Comparison of ENCODE assay signal across 9 cellular contexts in the genomic region with DNA sequence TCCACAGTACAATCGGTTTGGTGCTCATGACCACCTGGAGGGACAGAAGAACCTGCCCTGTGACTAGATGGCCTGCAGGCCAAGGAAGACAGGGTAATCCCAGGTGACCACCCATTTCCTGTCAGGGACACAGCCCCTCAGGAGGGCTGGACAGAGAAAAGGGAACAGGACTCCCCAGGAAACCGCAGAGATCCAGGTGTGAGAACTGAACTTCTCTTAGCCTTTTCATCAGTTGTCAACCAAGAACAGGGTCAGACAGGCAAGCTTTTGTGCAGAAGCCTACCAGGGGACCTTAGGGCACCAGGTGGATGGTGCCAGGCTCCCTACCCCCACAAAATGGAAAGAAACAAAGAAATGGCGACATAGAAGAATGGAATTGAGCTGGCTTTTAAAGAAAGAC.
A peak's percentile ranks its signal among the peaks of the same experiment; 100 is the strongest.
DNase-seq lines count a peak whose midpoint lies in the region; ATAC-seq and TF ChIP-seq lines count a peak whose summit lies in the region.
"Had no signal": no experiment of that assay in that cellular context is flagged by ENCODE, and none has a peak within 500 bp of the region (broad histone marks: within the 10 kb centered on the region; RNA-seq: fewer than 3 reads in every experiment).

No MANE protein-coding gene starts in this region.

- H3K9me3 Mint-ChIP-seq in endothelial cell (ENCODE audit: unreplicated experiment) = no peaks in the 10 kb centered on the region

- no peak for TF ChIP-seq POLR2A in sigmoid colon (IDR thresholded peaks at IDR 0.05)

- H3K4me1 ChIP-seq in sigmoid colon = peaks cover 0 to 100% (median 98%) of the 10 kb centered on the region in 4 donors

- ATAC-seq in HG03460 (IDR thresholded peaks at IDR 0.05; ENCODE audit: unreplicated experiment) = no peak

- H3K4me1 Mint-ChIP-seq in endothelial cell (ENCODE audit: unreplicated experiment) = peaks cover 55% of the 10 kb centered on the region

- H3K27ac Mint-ChIP-seq in endothelial cell (ENCODE audit: unreplicated experiment) = peak overlapping the region; percentile 13

- H3K4me3 Mint-ChIP-seq in endothelial cell (ENCODE audit: unreplicated experiment) = no peak overlapping the region

- no peaks in the 10 kb centered on the region for H3K9me3 ChIP-seq in sigmoid colon

- H3K27me3 ChIP-seq in GM06990 (replicated peaks; ENCODE audit: control insufficient read depth, insufficient read depth, low read length) = peaks cover 3% of the 10 kb centered on the region
- H3K27me3 ChIP-seq in sigmoid colon = no peaks in the 10 kb centered on the region

- TF ChIP-seq CTCF in GM06990 (IDR thresholded peaks at IDR 0.05; ENCODE audit: insufficient read depth, low read length, poor library complexity, severe bottlenecking) = no peak
- no peak for TF ChIP-seq CTCF in endothelial cell (IDR thresholded peaks at IDR 0.05; ENCODE audit: unreplicated experiment)
- TF ChIP-seq CTCF in sigmoid colon (IDR thresholded peaks at IDR 0.05) = no peak

- peaks cover 6% of the 10 kb centered on the region for H3K27me3 Mint-ChIP-seq in endothelial cell (ENCODE audit: unreplicated experiment)

- H3K36me3 Mint-ChIP-seq in endothelial cell (ENCODE audit: low read depth, unreplicated experiment) = no peaks in the 10 kb centered on the region

- peak overlapping the region; percentile 66 to 84 (median 82) for H3K27ac ChIP-seq in sigmoid colon

- DNase-seq in GM06990 (ENCODE audit: extremely low read depth, insufficient read length) (peak; percentile 38), NCI-H146 treated with DMSO at 0.1 percent for 48 hours (lab: John Stamatoyannopoulos, UW; ENCODE audit: unreplicated experiment) (peak; percentile 12), endothelial cell (ENCODE audit: low spot score) (no peak), sigmoid colon (no peak), NCI-H526 (lab: John Stamatoyannopoulos, UW) (no peak)
- no peak for DNase-seq in stimulated activated CD4-positive, alpha-beta T cell treated with anti-CD3 and anti-CD28 coated beads, Interleukin-12 subunit alpha, Interleukin-12 subunit beta, amount 100 ng/mL, for 4 hours
- DNase-seq: effector CD4-positive, alpha-beta T cell; stimulated activated naive CD4-positive, alpha-beta T cell treated with Interleukin-2 at 50 U/mL for 16 hours had no signal

- no peak overlapping the region for H3K4me3 ChIP-seq in GM06990 (replicated peaks; ENCODE audit: low read depth, low read length)
- H3K4me3 ChIP-seq in sigmoid colon = no peak overlapping the region

- intact Hi-C loops in sigmoid colon (cut with DNase I) = no loop called here

- 61 to 66% methylated on average over 3 of the region's 3 CpGs for WGBS in sigmoid colon, 2 donors

- no peaks in the 10 kb centered on the region for H3K36me3 ChIP-seq in GM06990 (ENCODE audit: control insufficient read depth, insufficient read depth, low read length)
- H3K36me3 ChIP-seq in sigmoid colon = no peaks in the 10 kb centered on the region

- no peak for TF ChIP-seq EP300 in sigmoid colon (IDR thresholded peaks at IDR 0.05)

Comparison
In these comparisons a context has a peak if more than half of its experiments do, and no peak if none do; other contexts are left out.
1. DNase-seq: peak in GM06990 (single experiment) and NCI-H146 treated with DMSO at 0.1 percent for 48 hours (single experiment); none in endothelial cell (single experiment), sigmoid colon (single experiment), stimulated activated CD4-positive, alpha-beta T cell treated with anti-CD3 and anti-CD28 coated beads, Interleukin-12 subunit alpha, Interleukin-12 subunit beta, amount 100 ng/mL, for 4 hours (single experiment) and NCI-H526 (0 of 2).